ENCODE assay signal across 8 cellular contexts in the genomic region with DNA sequence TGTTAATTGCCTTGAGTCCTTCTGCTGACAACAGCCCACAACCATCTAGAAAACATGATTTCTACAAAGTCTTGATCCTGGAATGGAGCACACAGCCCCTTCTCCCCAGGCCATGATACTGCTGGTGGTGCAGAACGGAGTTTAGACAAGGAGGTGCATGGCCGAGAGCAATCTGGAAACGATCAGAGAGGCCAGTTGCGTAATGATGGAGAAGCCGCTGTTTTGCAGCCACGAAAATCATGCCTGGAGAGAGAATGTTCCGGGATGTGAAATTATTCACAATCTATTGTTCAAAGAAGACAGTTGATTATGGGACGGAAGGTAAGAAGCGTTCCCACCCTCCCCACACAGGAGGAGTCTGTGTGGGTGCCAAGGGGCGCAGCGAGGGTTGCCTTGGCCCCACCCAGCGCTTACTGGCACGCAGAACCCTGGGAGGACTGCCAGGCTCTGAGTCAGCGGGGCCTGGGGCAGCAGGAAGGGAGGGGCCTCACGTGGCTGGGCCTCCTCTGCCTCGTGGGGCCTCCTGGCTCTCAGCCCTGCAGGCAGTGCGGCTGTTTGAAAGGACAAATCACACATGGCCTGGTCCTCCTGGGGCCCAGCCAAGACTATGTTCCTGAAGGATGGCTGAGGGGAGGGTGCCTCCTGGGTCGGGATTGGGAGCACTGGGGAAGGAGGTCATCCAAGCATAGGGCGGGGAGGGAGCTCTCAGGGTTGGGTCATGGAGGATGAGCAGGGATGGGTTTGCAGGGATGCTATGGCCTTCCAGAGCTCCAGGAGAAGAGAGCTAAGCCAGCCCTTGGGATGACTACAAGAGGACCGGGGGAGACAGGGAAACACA. TPM values are rescaled to one million over a fixed set of nuclear protein-coding genes. Genes with fewer than 3 reads are reported as not detected.
DNase-seq lines count a peak whose midpoint lies in the region; ATAC-seq and TF ChIP-seq lines count a peak whose summit lies in the region.

No MANE protein-coding gene starts in this region.

- H3K9me3 Mint-ChIP-seq in activated CD4-positive, alpha-beta memory T cell treated with anti-CD3 and anti-CD28 coated beads for 36 hours: no peaks in the 10 kb centered on the region
- H3K9me3 Mint-ChIP-seq in progenitor cell of endocrine pancreas (ENCODE audit: low read depth): no peaks in the 10 kb centered on the region

- POLR2A ChIA-PET in activated CD4-positive, alpha-beta memory T cell treated with anti-CD3 and anti-CD28 coated beads for 36 hours (lab: Charles Lee): interaction anchor here (0.6 to 2.1 kb wide), 7 partner anchors 8 to 44 kb away, joined by 3 to 8 read pairs (median 5); partner anchors contain the start of genes ADISSP, AP5S1, CDC25B and CENPB

- intact Hi-C loops in activated CD4-positive, alpha-beta memory T cell treated with anti-CD3 and anti-CD28 coated beads for 36 hours (cut with micrococcal nuclease): loop anchor here (1.0 to 2.0 kb wide), 2 partner anchors 15 to 45 kb away; partner anchors contain the start of genes ADISSP and CDC25B

- H3K27ac Mint-ChIP-seq in activated CD4-positive, alpha-beta memory T cell treated with anti-CD3 and anti-CD28 coated beads for 36 hours: peak overlapping the region; percentile 99
- H3K27ac Mint-ChIP-seq in progenitor cell of endocrine pancreas: no peak overlapping the region

- no peaks in the 10 kb centered on the region for H3K27me3 Mint-ChIP-seq in activated CD4-positive, alpha-beta memory T cell treated with anti-CD3 and anti-CD28 coated beads for 36 hours
- H3K27me3 Mint-ChIP-seq in progenitor cell of endocrine pancreas: peaks cover 10% of the 10 kb centered on the region

- CTCF ChIA-PET in activated CD4-positive, alpha-beta memory T cell treated with anti-CD3 and anti-CD28 coated beads for 36 hours (lab: Charles Lee): interaction anchor here (1.0 to 12.9 kb wide), 5 partner anchors 9 to 44 kb away, joined by 3 to 180 read pairs (median 8); partner anchors contain the start of genes AP5S1, CDC25B and CENPB

- DNase-seq in H7: peak; percentile 59
- peak; percentile 96 for DNase-seq in NCI-H446 treated with DMSO at 0.1 percent for 48 hours (lab: John Stamatoyannopoulos, UW)
- DNase-seq in activated CD4-positive, alpha-beta memory T cell treated with anti-CD3 and anti-CD28 coated beads for 36 hours: peak; percentile 97
- DNase-seq in coronary artery (ENCODE audit: low spot score): peak; percentile 99
- DNase-seq in lung (ENCODE audit: low spot score): peak; percentile 98
- DNase-seq in stimulated activated CD4-positive, alpha-beta T cell treated with anti-CD3 and anti-CD28 coated beads, TNF-alpha, amount 100 ng/mL, for 1 hour (ENCODE audit: low read depth in 3 of 3, low spot score in 1 of 3): peak; percentile 85 to 89 (median 86)
- DNase-seq in progenitor cell of endocrine pancreas (ENCODE audit: low spot score, unreplicated experiment): no peak

- H3K36me3 Mint-ChIP-seq in activated CD4-positive, alpha-beta memory T cell treated with anti-CD3 and anti-CD28 coated beads for 36 hours: peaks cover 2% of the 10 kb centered on the region
- H3K36me3 Mint-ChIP-seq in progenitor cell of endocrine pancreas (ENCODE audit: insufficient read depth): no peaks in the 10 kb centered on the region

- H3K4me3 ChIP-seq in H7 (ENCODE audit: insufficient read depth, low read depth, low read length): no peak overlapping the region
- peak overlapping the region; percentile 71 for H3K4me3 ChIP-seq in coronary artery
- peak overlapping the region; percentile 37 for H3K4me3 ChIP-seq in lung

- peak overlapping the region; percentile 91 to 93 for H3K27ac ChIP-seq in coronary artery
- H3K27ac ChIP-seq in lung (ENCODE audit: low read depth in 1 of 2, low read length in 1 of 2): peak overlapping the region; percentile 82 to 94

- H3K27me3 ChIP-seq in H7 (ENCODE audit: control insufficient read depth, insufficient read depth, low read length) (no peaks in the 10 kb centered on the region), lung (ENCODE audit: control insufficient read depth, insufficient read depth) (no peaks in the 10 kb centered on the region)

- peak overlapping the region; percentile 82 for H3K4me3 Mint-ChIP-seq in activated CD4-positive, alpha-beta memory T cell treated with anti-CD3 and anti-CD28 coated beads for 36 hours
- no peak overlapping the region for H3K4me3 Mint-ChIP-seq in progenitor cell of endocrine pancreas (ENCODE audit: low read depth)

- peaks cover 66% of the 10 kb centered on the region for H3K4me1 Mint-ChIP-seq in activated CD4-positive, alpha-beta memory T cell treated with anti-CD3 and anti-CD28 coated beads for 36 hours (ENCODE audit: low read depth)
- peaks cover 7% of the 10 kb centered on the region for H3K4me1 Mint-ChIP-seq in progenitor cell of endocrine pancreas (ENCODE audit: low read depth)

- WGBS in lung, 2 donors: 4 to 7% methylated on average over 20 of the region's 20 CpGs

- no peaks in the 10 kb centered on the region for H3K9me3 ChIP-seq in lung (ENCODE audit: control insufficient read depth in 2 of 2, insufficient read depth in 1 of 2, low read length in 1 of 2)

- no peaks in the 10 kb centered on the region for H3K36me3 ChIP-seq in H7 (replicated peaks; ENCODE audit: control insufficient read depth, insufficient read depth, low read length)
- H3K36me3 ChIP-seq in lung (ENCODE audit: control insufficient read depth in 2 of 2, insufficient read depth in 2 of 2, low read length in 2 of 2): no peaks in the 10 kb centered on the region

- TF ChIP-seq CTCF in coronary artery (IDR thresholded peaks at IDR 0.05) (no peak), lung (IDR thresholded peaks at IDR 0.05; ENCODE audit: control extremely low read depth, extremely low read depth) (no peak), progenitor cell of endocrine pancreas (IDR thresholded peaks at IDR 0.05; ENCODE audit: unreplicated experiment) (no peak)

- H3K4me1 ChIP-seq in lung (ENCODE audit: control insufficient read depth in 2 of 2, insufficient read depth in 2 of 2, low read length in 2 of 2): peaks cover 9 to 19% of the 10 kb centered on the region in 2 donors

- ATAC-seq in lung (ENCODE audit: insufficient read depth, low FRiP score) (peak; percentile 76), HG02970 (IDR thresholded peaks at IDR 0.05; ENCODE audit: low FRiP score, unreplicated experiment) (no peak)

RNA-seq across cellular contexts. Expression of gene AP5S1, which starts 8.7 kb away (rescaled TPM):
- 3.1 and 4.4 TPM in 2 replicates for total RNA-seq in H7 (2014; rRNA removed; shearing (Covaris generic))
- total RNA-seq in activated CD4-positive, alpha-beta memory T cell treated with anti-CD3 and anti-CD28 coated beads for 36 hours: 1 to 10 TPM; 9.1 to 10.0 TPM
- total RNA-seq in lung: 10 to 100 TPM; 12.4 to 20.7 TPM
- 10 to 100 TPM in 1 of 2 donors, 1 to 10 TPM in 1; 8.1 to 11.5 TPM for polyA plus RNA-seq in lung
- 12.3 and 13.2 TPM in 2 replicates for total RNA-seq in progenitor cell of endocrine pancreas

RNA-seq across cellular contexts. Expression of gene CDC25B, which starts 15.5 kb away (rescaled TPM):
- 30.7 and 32.6 TPM in 2 replicates for total RNA-seq in H7 (2014; rRNA removed; shearing (Covaris generic))
- total RNA-seq in activated CD4-positive, alpha-beta memory T cell treated with anti-CD3 and anti-CD28 coated beads for 36 hours: 100 to 1,000 TPM; 120 to 128 TPM
- 10 to 100 TPM; 65.7 to 88.5 TPM for total RNA-seq in lung
- 10 to 100 TPM; 47.9 to 68.4 TPM for polyA plus RNA-seq in lung
- total RNA-seq in progenitor cell of endocrine pancreas: 36.7 and 37.6 TPM in 2 replicates

RNA-seq across cellular contexts. Expression of gene CENPB, which starts 25.1 kb away (rescaled TPM):
- total RNA-seq in H7 (2014; rRNA removed; shearing (Covaris generic)): 57.7 and 74.5 TPM in 2 replicates
- 10 to 100 TPM; 50.1 to 51.9 TPM for total RNA-seq in activated CD4-positive, alpha-beta memory T cell treated with anti-CD3 and anti-CD28 coated beads for 36 hours
- total RNA-seq in lung (100 to 1,000 TPM in 1 of 2 donors, 10 to 100 TPM in 1; 35.9 to 113 TPM), progenitor cell of endocrine pancreas (49.6 and 53.8 TPM in 2 replicates)
- polyA plus RNA-seq in lung: 10 to 100 TPM; 72.9 to 85.8 TPM

RNA-seq across cellular contexts. Expression of gene SPEF1, which starts 30.4 kb away (rescaled TPM):
- total RNA-seq in H7 (2014; rRNA removed; shearing (Covaris generic)): 0.11 and 0.94 TPM in 2 replicates
- under 1 TPM in 1 of 2 experiments, not detected in 1; 0.17 TPM for total RNA-seq in activated CD4-positive, alpha-beta memory T cell treated with anti-CD3 and anti-CD28 coated beads for 36 hours
- 10 to 100 TPM; 11.7 to 15.5 TPM for total RNA-seq in lung
- polyA plus RNA-seq in lung: 10 to 100 TPM in 1 of 2 donors, 1 to 10 TPM in 1; 9.6 to 11.9 TPM
- total RNA-seq in progenitor cell of endocrine pancreas: 1.7 and 1.9 TPM in 2 replicates

RNA-seq across cellular contexts. Expression of gene MAVS, which starts 35.0 kb away (rescaled TPM):
- total RNA-seq in H7 (2014; rRNA removed; shearing (Covaris generic)): 10.6 and 11.9 TPM in 2 replicates
- total RNA-seq in activated CD4-positive, alpha-beta memory T cell treated with anti-CD3 and anti-CD28 coated beads for 36 hours: 10 to 100 TPM; 22.2 to 24.2 TPM
- total RNA-seq in lung (10 to 100 TPM; 17.8 to 39.6 TPM), progenitor cell of endocrine pancreas (42.2 and 43.8 TPM in 2 replicates)
- polyA plus RNA-seq in lung: 10 to 100 TPM; 13.2 to 24.0 TPM
